ENCODE assay signal across 12 cellular contexts in the genomic region with DNA sequence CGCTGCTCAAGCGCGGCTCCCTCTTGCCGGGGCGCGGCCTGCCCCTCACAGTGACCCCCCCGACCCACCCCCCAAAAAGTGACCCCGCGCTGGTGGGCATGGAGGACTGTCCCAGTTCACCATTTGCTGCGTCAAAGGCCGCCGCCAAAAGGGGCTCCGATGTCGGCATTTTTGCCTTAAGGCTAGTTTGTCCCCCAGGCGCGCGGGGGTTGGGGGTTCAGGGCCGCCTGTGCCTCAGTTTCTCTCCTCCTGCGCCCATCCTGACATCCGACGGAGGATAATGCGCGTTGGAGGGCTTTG. TPM values are rescaled to one million over a fixed set of nuclear protein-coding genes. Genes with fewer than 3 reads are reported as not detected.
DNase-seq lines count a peak whose midpoint lies in the region; ATAC-seq and TF ChIP-seq lines count a peak whose summit lies in the region.
"Had no signal": no experiment of that assay in that cellular context is flagged by ENCODE, and none has a peak within 500 bp of the region (broad histone marks: within the 10 kb centered on the region; RNA-seq: fewer than 3 reads in every experiment).

No MANE protein-coding gene starts in this region.

- H3K36me3 Mint-ChIP-seq in activated naive CD4-positive, alpha-beta T cell treated with anti-CD3 and anti-CD28 coated beads for 36 hours (ENCODE audit: low read depth): no peaks in the 10 kb centered on the region
- H3K36me3 Mint-ChIP-seq in activated naive CD4-positive, alpha-beta T cell treated with anti-CD3 and anti-CD28 coated beads, Interleukin-2, amount 50 U/mL, for 72 hours: no peaks in the 10 kb centered on the region
- no peaks in the 10 kb centered on the region for H3K36me3 Mint-ChIP-seq in brain
- H3K36me3 Mint-ChIP-seq in mesothelial cell of epicardium: peaks cover 11% of the 10 kb centered on the region
- H3K36me3 Mint-ChIP-seq in type B pancreatic cell: no peaks in the 10 kb centered on the region

- CTCF ChIA-PET in activated naive CD4-positive, alpha-beta T cell treated with anti-CD3 and anti-CD28 coated beads for 36 hours (lab: Charles Lee): interaction anchor here (2.5 kb wide), 1 partner anchor 47 kb away, joined by 19 read pairs; no protein-coding TSS in a partner anchor

- TF ChIP-seq CTCF in brain (conservative IDR thresholded peaks at IDR 0.05) (no peak), mesothelial cell of epicardium (IDR thresholded peaks at IDR 0.05; ENCODE audit: unreplicated experiment) (no peak), type B pancreatic cell (conservative IDR thresholded peaks at IDR 0.05) (no peak), GM10266 (IDR thresholded peaks at IDR 0.05; ENCODE audit: control insufficient read depth, insufficient read depth, low read depth, missing control alignments) (no peak)

- H3K4me3 Mint-ChIP-seq in activated naive CD4-positive, alpha-beta T cell treated with anti-CD3 and anti-CD28 coated beads for 36 hours: peak overlapping the region; percentile 73
- H3K4me3 Mint-ChIP-seq in brain (peak overlapping the region in 4 of 5 experiments; percentile 75 to 89 (median 84)), mesothelial cell of epicardium (peak overlapping the region; percentile 39), type B pancreatic cell (peak overlapping the region; percentile 61)

- ATAC-seq in activated naive CD4-positive, alpha-beta T cell treated with anti-CD3 and anti-CD28 coated beads, Interleukin-2, amount 50 U/mL, for 72 hours: no peak
- ATAC-seq in HG03520 (IDR thresholded peaks at IDR 0.05; ENCODE audit: unreplicated experiment): no peak
- ATAC-seq in GM19463 (IDR thresholded peaks at IDR 0.05; ENCODE audit: unreplicated experiment): no peak

- peak overlapping the region; percentile 83 for H3K27ac Mint-ChIP-seq in activated naive CD4-positive, alpha-beta T cell treated with anti-CD3 and anti-CD28 coated beads for 36 hours
- peak overlapping the region in 1 of 2 donors; percentile 86 for H3K27ac Mint-ChIP-seq in activated naive CD4-positive, alpha-beta T cell treated with anti-CD3 and anti-CD28 coated beads, Interleukin-2, amount 50 U/mL, for 72 hours
- H3K27ac Mint-ChIP-seq in brain (peak overlapping the region in 3 of 5 experiments; percentile 96 to 98 (median 98)), mesothelial cell of epicardium (no peak overlapping the region), type B pancreatic cell (no peak overlapping the region)

- peaks cover 22% of the 10 kb centered on the region for H3K4me1 Mint-ChIP-seq in activated naive CD4-positive, alpha-beta T cell treated with anti-CD3 and anti-CD28 coated beads for 36 hours (ENCODE audit: low read depth)
- H3K4me1 Mint-ChIP-seq in brain (peaks cover 55% of the 10 kb centered on the region), mesothelial cell of epicardium (peaks cover 49% of the 10 kb centered on the region), type B pancreatic cell (ENCODE audit: unreplicated experiment) (peaks cover 19% of the 10 kb centered on the region)

- no peaks in the 10 kb centered on the region for H3K9me3 Mint-ChIP-seq in activated naive CD4-positive, alpha-beta T cell treated with anti-CD3 and anti-CD28 coated beads for 36 hours
- H3K9me3 Mint-ChIP-seq in activated naive CD4-positive, alpha-beta T cell treated with anti-CD3 and anti-CD28 coated beads, Interleukin-2, amount 50 U/mL, for 72 hours: no peaks in the 10 kb centered on the region
- peaks cover 0 to 8% (median 5%) of the 10 kb centered on the region in 5 experiments for H3K9me3 Mint-ChIP-seq in brain
- H3K9me3 Mint-ChIP-seq in mesothelial cell of epicardium: no peaks in the 10 kb centered on the region
- no peaks in the 10 kb centered on the region for H3K9me3 Mint-ChIP-seq in type B pancreatic cell

- H3K27me3 Mint-ChIP-seq in activated naive CD4-positive, alpha-beta T cell treated with anti-CD3 and anti-CD28 coated beads for 36 hours (ENCODE audit: low read depth): peaks cover 40% of the 10 kb centered on the region
- H3K27me3 Mint-ChIP-seq in brain (peaks cover 99% of the 10 kb centered on the region), mesothelial cell of epicardium (ENCODE audit: low read depth) (peaks cover 97% of the 10 kb centered on the region), type B pancreatic cell (peaks cover 97% of the 10 kb centered on the region)

- intact Hi-C loops in activated naive CD4-positive, alpha-beta T cell treated with anti-CD3 and anti-CD28 coated beads for 36 hours (cut with micrococcal nuclease): loop anchor here (2.0 to 5.0 kb wide), 4 partner anchors 18 to 160 kb away; partner anchors contain the start of genes CALR, IER2, NFIX and STX10

- DNase-seq in activated naive CD4-positive, alpha-beta T cell treated with anti-CD3 and anti-CD28 coated beads for 36 hours: no peak
- no peak for DNase-seq in activated naive CD4-positive, alpha-beta T cell treated with anti-CD3 and anti-CD28 coated beads, Interleukin-2, amount 50 U/mL, for 72 hours (ENCODE audit: low spot score in 2 of 2)
- no peak for DNase-seq in mesothelial cell of epicardium (ENCODE audit: low spot score in 2 of 2, unreplicated experiment in 2 of 2)
- DNase-seq in type B pancreatic cell (ENCODE audit: extremely low spot score, unreplicated experiment): no peak
- DNase-seq in GM10266 (ENCODE audit: extremely low spot score): no peak
- DNase-seq: activated naive CD4-positive, alpha-beta T cell; NCI-H187; stimulated activated CD4-positive, alpha-beta T cell treated with anti-CD3 and anti-CD28 coated beads, Interleukin-2, amount 100 ng/mL, for 48 hours had no signal

RNA-seq across cellular contexts. Expression of gene NFIX, which starts 17.1 kb away (rescaled TPM):
- total RNA-seq in activated naive CD4-positive, alpha-beta T cell treated with anti-CD3 and anti-CD28 coated beads for 36 hours: 1 to 10 TPM; 6.2 to 6.4 TPM
- 1 to 10 TPM; 1.8 to 5.4 TPM for total RNA-seq in activated naive CD4-positive, alpha-beta T cell treated with anti-CD3 and anti-CD28 coated beads, Interleukin-2, amount 50 U/mL, for 72 hours
- 239 TPM for polyA plus RNA-seq in brain (ENCODE audit: insufficient read depth, low read depth, low replicate concordance)
- total RNA-seq in mesothelial cell of epicardium (52.4 to 55.5 TPM (median 53.8 TPM) in 3 replicates), type B pancreatic cell (ENCODE audit: low replicate concordance) (4.2 and 12.4 TPM in 2 replicates)

RNA-seq across cellular contexts. Expression of gene DAND5, which starts 43.0 kb away (rescaled TPM):
- not detected for total RNA-seq in activated naive CD4-positive, alpha-beta T cell treated with anti-CD3 and anti-CD28 coated beads for 36 hours
- total RNA-seq in activated naive CD4-positive, alpha-beta T cell treated with anti-CD3 and anti-CD28 coated beads, Interleukin-2, amount 50 U/mL, for 72 hours: 1 to 10 TPM in 1 of 2 donors, under 1 TPM in 1; 0.31 to 1.3 TPM
- polyA plus RNA-seq in brain (ENCODE audit: insufficient read depth, low read depth, low replicate concordance): 0.56 TPM
- total RNA-seq in mesothelial cell of epicardium: 0.16 TPM in 1 of 3 replicates, not detected in the others
- total RNA-seq in type B pancreatic cell (ENCODE audit: low replicate concordance): not detected in 2 replicates
- polyA plus RNA-seq: BJ had no signal

RNA-seq across cellular contexts. Expression of gene GADD45GIP1, which starts 55.3 kb away (rescaled TPM):
- total RNA-seq in activated naive CD4-positive, alpha-beta T cell treated with anti-CD3 and anti-CD28 coated beads for 36 hours: 10 to 100 TPM; 27.4 to 28.6 TPM
- 10 to 100 TPM in 1 of 2 donors, 1 to 10 TPM in 1; 7.7 to 26.7 TPM for total RNA-seq in activated naive CD4-positive, alpha-beta T cell treated with anti-CD3 and anti-CD28 coated beads, Interleukin-2, amount 50 U/mL, for 72 hours
- 73.8 TPM for polyA plus RNA-seq in brain (ENCODE audit: insufficient read depth, low read depth, low replicate concordance)
- total RNA-seq in mesothelial cell of epicardium (18.7 to 19.1 TPM (median 18.8 TPM) in 3 replicates), type B pancreatic cell (ENCODE audit: low replicate concordance) (23.1 and 24.8 TPM in 2 replicates)

Comparison
In these comparisons a context has a peak if more than half of its experiments do, and no peak if none do; other contexts are left out.
1. H3K27ac Mint-ChIP-seq: peak in activated naive CD4-positive, alpha-beta T cell treated with anti-CD3 and anti-CD28 coated beads for 36 hours (single experiment) and brain (3 of 5); none in mesothelial cell of epicardium (single experiment) and type B pancreatic cell (single experiment).
2. Peak in every context shown above with its lines, with median percentiles within 50 percentile points of each other: H3K4me3 Mint-ChIP-seq.